Comparison of ENCODE assay signal across 19 cellular contexts in the genomic region with DNA sequence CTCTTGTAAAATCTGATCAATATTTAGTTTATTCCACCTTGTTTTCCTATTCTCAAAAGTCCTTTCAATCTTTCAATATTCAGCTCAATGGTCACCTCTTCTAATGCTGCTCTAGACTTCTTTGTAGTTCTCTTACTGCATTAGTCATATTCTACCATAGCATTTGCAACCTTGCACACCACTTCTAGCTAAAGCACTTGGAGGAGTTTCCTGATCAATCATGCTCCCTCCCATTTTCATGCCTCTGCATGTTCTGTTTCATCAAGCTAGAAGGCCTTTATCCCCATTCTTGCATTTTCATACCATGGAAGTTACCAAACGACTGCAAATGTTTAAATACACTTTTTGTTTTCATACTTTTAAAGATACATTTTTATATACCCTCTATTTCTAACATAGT.
"Had no signal": no experiment of that assay in that cellular context is flagged by ENCODE, and none has a peak within 500 bp of the region (broad histone marks: within the 10 kb centered on the region; RNA-seq: fewer than 3 reads in every experiment).

No MANE protein-coding gene starts in this region.

- H3K9me3 ChIP-seq: gastroesophageal sphincter, lower lobe of right lung, pancreas had no signal

- ATAC-seq: gastroesophageal sphincter; left cardiac atrium; lower lobe of right lung; natural killer cell treated with Interleukin-12 subunit alpha and Interleukin-12 subunit beta and Interleukin-15 and Interleukin-18, amount 100 ng/mL, for 72 hours; pancreas; right cardiac atrium had no signal

- H3K27me3 ChIP-seq: dorsolateral prefrontal cortex, gastroesophageal sphincter, pancreas had no signal

- DNase-seq: cortex of kidney; dorsolateral prefrontal cortex; effector memory CD4-positive, alpha-beta T cell; immature natural killer cell; kidney; left cardiac atrium; left ventricle myocardium inferior; lower lobe of right lung; mesenchymal stem cell; midbrain; occipital lobe; pancreas; right cardiac atrium; stimulated activated CD4-positive, alpha-beta T cell treated with anti-CD3 and anti-CD28 coated beads, Interleukin-2, amount 100 ng/mL, for 48 hours; stimulated activated naive CD4-positive, alpha-beta T cell treated with Interleukin-2 at 50 U/mL for 16 hours; trophoblast cell had no signal

- H3K4me3 ChIP-seq: dorsolateral prefrontal cortex, gastroesophageal sphincter, left ventricle myocardium inferior, lower lobe of right lung, pancreas, smooth muscle cell had no signal

- H3K27ac ChIP-seq: dorsolateral prefrontal cortex, gastroesophageal sphincter, left ventricle myocardium inferior, lower lobe of right lung, pancreas had no signal

- H3K36me3 ChIP-seq: left ventricle myocardium inferior, lower lobe of right lung, pancreas had no signal

- H3K4me1 ChIP-seq: gastroesophageal sphincter, left ventricle myocardium inferior, lower lobe of right lung, pancreas had no signal
